8 cellular contexts compared by ENCODE assay signal in genomic region chr14:89445252-89445973, GRCh38. TPM values are rescaled to one million over a fixed set of nuclear protein-coding genes. Genes with fewer than 3 reads are reported as not detected.
DNase-seq lines count a peak whose midpoint lies in the region; ATAC-seq, FAIRE-seq and TF ChIP-seq lines count a peak whose summit lies in the region.

No MANE protein-coding gene starts in this region.

- H3K36me3 Mint-ChIP-seq in activated T-cell treated with anti-CD3 and anti-CD28 coated beads, Interleukin-2, amount 50 U/mL, for 24 hours (ENCODE audit: low read depth) = peaks cover 20% of the 10 kb centered on the region
- no peaks in the 10 kb centered on the region for H3K36me3 Mint-ChIP-seq in endodermal cell (ENCODE audit: low read depth)

- H3K4me1 Mint-ChIP-seq in activated T-cell treated with anti-CD3 and anti-CD28 coated beads, Interleukin-2, amount 50 U/mL, for 24 hours (ENCODE audit: low read depth) = peaks cover 75% of the 10 kb centered on the region
- peaks cover 35% of the 10 kb centered on the region for H3K4me1 Mint-ChIP-seq in endodermal cell

- no peak overlapping the region for H3K4me3 ChIP-seq in endodermal cell (ENCODE audit: low read length)

- H3K27ac ChIP-seq in endodermal cell (ENCODE audit: low read depth, low read length) = no peak overlapping the region

- no peaks in the 10 kb centered on the region for H3K27me3 Mint-ChIP-seq in activated T-cell treated with anti-CD3 and anti-CD28 coated beads, Interleukin-2, amount 50 U/mL, for 24 hours
- H3K27me3 Mint-ChIP-seq in endodermal cell (ENCODE audit: insufficient read depth) = no peaks in the 10 kb centered on the region

- no peaks in the 10 kb centered on the region for H3K27me3 ChIP-seq in endodermal cell (ENCODE audit: control insufficient read depth, insufficient read depth, low read length, poor library complexity, severe bottlenecking)

- peak; percentile 57 for DNase-seq in activated T-cell treated with anti-CD3 and anti-CD28 coated beads, Interleukin-2, amount 50 U/mL, for 24 hours
- DNase-seq in stimulated activated CD4-positive, alpha-beta T cell treated with anti-CD3 and anti-CD28 coated beads, Interleukin-15, amount 100 ng/mL, for 24 hours = peak; percentile 71
- DNase-seq in NCI-H2171 treated with DMSO at 0.1 percent for 48 hours (lab: John Stamatoyannopoulos, UW) = no peak
- DNase-seq in HTR-8/SVneo (ENCODE audit: insufficient read length, low spot score) = no peak
- no peak for DNase-seq in endodermal cell

- peak overlapping the region; percentile 94 for H3K27ac Mint-ChIP-seq in activated T-cell treated with anti-CD3 and anti-CD28 coated beads, Interleukin-2, amount 50 U/mL, for 24 hours
- H3K27ac Mint-ChIP-seq in endodermal cell = no peak overlapping the region

- TF ChIP-seq CTCF in endodermal cell (conservative IDR thresholded peaks at IDR 0.05) = no peak

- ATAC-seq in GM18517 (IDR thresholded peaks at IDR 0.05; ENCODE audit: unreplicated experiment) (peak; percentile 45), HG03457 (IDR thresholded peaks at IDR 0.05; ENCODE audit: unreplicated experiment) (peak; percentile 45), GM21825 (IDR thresholded peaks at IDR 0.05; ENCODE audit: unreplicated experiment) (no peak)

- no peak for FAIRE-seq in HTR-8/SVneo (lab: Jason Lieb, UNC)

- H3K9me3 ChIP-seq in endodermal cell (ENCODE audit: control insufficient read depth, low read length) = no peaks in the 10 kb centered on the region

- peak overlapping the region; percentile 38 for H3K4me3 Mint-ChIP-seq in activated T-cell treated with anti-CD3 and anti-CD28 coated beads, Interleukin-2, amount 50 U/mL, for 24 hours
- H3K4me3 Mint-ChIP-seq in endodermal cell = no peak overlapping the region

- H3K9me3 Mint-ChIP-seq in activated T-cell treated with anti-CD3 and anti-CD28 coated beads, Interleukin-2, amount 50 U/mL, for 24 hours = peaks cover 8% of the 10 kb centered on the region
- H3K9me3 Mint-ChIP-seq in endodermal cell = no peaks in the 10 kb centered on the region

- H3K4me1 ChIP-seq in endodermal cell (ENCODE audit: control insufficient read depth, insufficient read depth, low read length) = peaks cover 11% of the 10 kb centered on the region

- H3K9ac ChIP-seq in endodermal cell (ENCODE audit: extremely low read depth, low read length, poor library complexity, severe bottlenecking) = no peak overlapping the region

- H3K36me3 ChIP-seq in endodermal cell (ENCODE audit: control insufficient read depth, insufficient read depth, low read length) = no peaks in the 10 kb centered on the region

- WGBS in endodermal cell (ENCODE audit: insufficient coverage in 1 of 2, insufficient read length in 1 of 2), 2 experiments = 48 to 96% methylated on average over 2 to 4 of the region's 4 CpGs

RNA-seq across cellular contexts. Expression of gene FOXN3, which starts 28.4 kb away (rescaled TPM):
- 10 to 100 TPM; 61.2 to 84.1 TPM for total RNA-seq in endodermal cell
- polyA plus RNA-seq in endodermal cell (2013, experiment 1 of 2) = 44.3 TPM
- polyA plus RNA-seq in endodermal cell (2013, experiment 2 of 2) = 37.3 TPM

Comparison
In these comparisons a context has a peak if more than half of its experiments do, and no peak if none do; other contexts are left out.
1. DNase-seq: peak in activated T-cell treated with anti-CD3 and anti-CD28 coated beads, Interleukin-2, amount 50 U/mL, for 24 hours (single experiment) and stimulated activated CD4-positive, alpha-beta T cell treated with anti-CD3 and anti-CD28 coated beads, Interleukin-15, amount 100 ng/mL, for 24 hours (single experiment); none in NCI-H2171 treated with DMSO at 0.1 percent for 48 hours (single experiment), HTR-8/SVneo (single experiment) and endodermal cell (single experiment).